9 cellular contexts compared by ENCODE assay signal in genomic region chr6:95203153-95203754, GRCh38.
DNase-seq lines count a peak whose midpoint lies in the region; ATAC-seq and TF ChIP-seq lines count a peak whose summit lies in the region.
"Had no signal": no experiment of that assay in that cellular context is flagged by ENCODE, and none has a peak within 500 bp of the region (broad histone marks: within the 10 kb centered on the region; RNA-seq: fewer than 3 reads in every experiment).

No MANE protein-coding gene starts in this region.

- no peaks in the 10 kb centered on the region for H3K36me3 ChIP-seq in left lung
- H3K36me3 ChIP-seq in tibial artery, result no peaks in the 10 kb centered on the region
- H3K36me3 ChIP-seq: ovary had no signal

- ATAC-seq in GM18907 (IDR thresholded peaks at IDR 0.05; ENCODE audit: unreplicated experiment), result peak; percentile 96
- peak; percentile 99 for ATAC-seq in HG02973 (IDR thresholded peaks at IDR 0.05; ENCODE audit: unreplicated experiment)
- ATAC-seq in activated CD8-positive, alpha-beta T cell treated with anti-CD3 and anti-CD28 coated beads, Interleukin-2, amount 10 ng/mL, durations not matched to agents 7 days and 5 days, result no peak
- peak; percentile 78 for ATAC-seq in left lung

- H3K9me3 Mint-ChIP-seq in activated CD8-positive, alpha-beta T cell treated with anti-CD3 and anti-CD28 coated beads, Interleukin-2, amount 10 ng/mL, durations not matched to agents 7 days and 5 days (ENCODE audit: insufficient read depth), result no peaks in the 10 kb centered on the region

- CTCF ChIA-PET in activated CD8-positive, alpha-beta T cell treated with anti-CD3 and anti-CD28 coated beads, Interleukin-2, amount 10 ng/mL, durations not matched to agents 7 days and 5 days (lab: Charles Lee), result interaction anchor here (0.7 to 1.0 kb wide), 2 partner anchors 45 to 1557 kb away, joined by 3 to 4 read pairs; no protein-coding TSS in a partner anchor

- H3K36me3 Mint-ChIP-seq in activated CD8-positive, alpha-beta T cell treated with anti-CD3 and anti-CD28 coated beads, Interleukin-2, amount 10 ng/mL, durations not matched to agents 7 days and 5 days (ENCODE audit: low read depth), result no peaks in the 10 kb centered on the region

- no peak overlapping the region for H3K4me3 Mint-ChIP-seq in activated CD8-positive, alpha-beta T cell treated with anti-CD3 and anti-CD28 coated beads, Interleukin-2, amount 10 ng/mL, durations not matched to agents 7 days and 5 days

- no peaks in the 10 kb centered on the region for H3K4me1 Mint-ChIP-seq in activated CD8-positive, alpha-beta T cell treated with anti-CD3 and anti-CD28 coated beads, Interleukin-2, amount 10 ng/mL, durations not matched to agents 7 days and 5 days (ENCODE audit: low read depth)

- H3K27ac Mint-ChIP-seq in activated CD8-positive, alpha-beta T cell treated with anti-CD3 and anti-CD28 coated beads, Interleukin-2, amount 10 ng/mL, durations not matched to agents 7 days and 5 days, result no peak overlapping the region

- H3K9me3 ChIP-seq in left lung, result no peaks in the 10 kb centered on the region
- H3K9me3 ChIP-seq in tibial artery, result no peaks in the 10 kb centered on the region
- H3K9me3 ChIP-seq: ovary had no signal

- POLR2A ChIA-PET in activated CD8-positive, alpha-beta T cell treated with anti-CD3 and anti-CD28 coated beads, Interleukin-2, amount 10 ng/mL, durations not matched to agents 7 days and 5 days (lab: Charles Lee), result no interaction called here

- no peaks in the 10 kb centered on the region for H3K27me3 Mint-ChIP-seq in activated CD8-positive, alpha-beta T cell treated with anti-CD3 and anti-CD28 coated beads, Interleukin-2, amount 10 ng/mL, durations not matched to agents 7 days and 5 days (ENCODE audit: low read depth)

- H3K27ac ChIP-seq in left lung (no peak overlapping the region), tibial artery (no peak overlapping the region)
- H3K27ac ChIP-seq: ovary had no signal

- in situ Hi-C loops in Caki2 (cut with HindIII; ENCODE audit: low pct_unique_long_range_greater_than_20kb, low sequenced_read_pairs), result no loop called here

- TF ChIP-seq CTCF in left lung (IDR thresholded peaks at IDR 0.05), result peak; percentile 34 to 46
- TF ChIP-seq CTCF in tibial artery (IDR thresholded peaks at IDR 0.05), result peak in 1 of 2 experiments; percentile 28

- peak; percentile 32 for DNase-seq in Caki2 (ENCODE audit: low read depth)
- peak; percentile 53 for DNase-seq in NCI-H146 treated with DMSO at 0.1 percent for 48 hours (lab: John Stamatoyannopoulos, UW; ENCODE audit: unreplicated experiment)
- peak; percentile 33 for DNase-seq in activated CD8-positive, alpha-beta T cell treated with anti-CD3 and anti-CD28 coated beads, Interleukin-2, amount 10 ng/mL, durations not matched to agents 7 days and 5 days
- no peak for DNase-seq in left lung
- no peak for DNase-seq in tibial artery
- no peak for DNase-seq in DMS79 (lab: John Stamatoyannopoulos, UW)

- intact Hi-C loops in left lung (cut with DNase I), result no loop called here
- intact Hi-C loops in tibial artery (cut with DNase I; ENCODE audit: low total_unique reads), result no loop called here

- H3K4me3 ChIP-seq in left lung (no peak overlapping the region), tibial artery (no peak overlapping the region)
- H3K4me3 ChIP-seq: ovary had no signal

- H3K27me3 ChIP-seq in left lung (no peaks in the 10 kb centered on the region), tibial artery (no peaks in the 10 kb centered on the region)
- H3K27me3 ChIP-seq: ovary had no signal

- H3K4me1 ChIP-seq in left lung, result no peaks in the 10 kb centered on the region
- no peaks in the 10 kb centered on the region for H3K4me1 ChIP-seq in tibial artery

Comparison
In these comparisons a context has a peak if more than half of its experiments do, and no peak if none do; other contexts are left out.
1. DNase-seq: peak in Caki2 (single experiment), NCI-H146 treated with DMSO at 0.1 percent for 48 hours (single experiment) and activated CD8-positive, alpha-beta T cell treated with anti-CD3 and anti-CD28 coated beads, Interleukin-2, amount 10 ng/mL, durations not matched to agents 7 days and 5 days (single experiment); none in left lung (0 of 2), tibial artery (0 of 2) and DMS79 (single experiment).